ENCODE assay signal across 12 cellular contexts in the genomic region with DNA sequence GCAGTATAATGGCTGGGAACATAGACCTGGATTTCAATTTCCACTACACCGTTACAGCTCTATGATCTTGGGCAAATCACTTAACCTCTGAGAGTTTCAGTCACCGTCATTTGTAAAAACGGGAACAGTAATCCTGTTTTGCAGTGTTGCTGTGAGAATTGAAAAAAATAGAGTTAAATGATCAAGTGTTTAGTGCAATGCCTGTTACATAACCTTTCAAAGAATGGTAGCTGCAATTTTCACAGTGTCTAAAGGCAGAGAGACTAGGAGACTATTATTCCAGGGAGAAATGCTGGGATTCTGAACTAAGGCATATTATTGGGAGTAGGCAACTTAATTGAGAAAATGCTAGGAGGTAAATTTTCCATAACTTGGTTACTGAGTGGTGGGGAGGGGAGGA. TPM values are rescaled to one million over a fixed set of nuclear protein-coding genes. Genes with fewer than 3 reads are reported as not detected.
DNase-seq lines count a peak whose midpoint lies in the region; ATAC-seq and TF ChIP-seq lines count a peak whose summit lies in the region.
"Had no signal": no experiment of that assay in that cellular context is flagged by ENCODE, and none has a peak within 500 bp of the region (broad histone marks: within the 10 kb centered on the region; RNA-seq: fewer than 3 reads in every experiment).

No MANE protein-coding gene starts in this region.

- H3K27ac Mint-ChIP-seq in CD14-positive monocyte: peak overlapping the region in 5 of 7 donors; percentile 13 to 77 (median 56)
- H3K27ac Mint-ChIP-seq in activated CD8-positive, alpha-beta T cell treated with anti-CD3 and anti-CD28 coated beads, Interleukin-2, amount 10 ng/mL, durations not matched to agents 7 days and 5 days: no peak overlapping the region

- H3K36me3 Mint-ChIP-seq in CD14-positive monocyte: peaks cover 7 to 18% of the 10 kb centered on the region in 2 donors
- peaks cover 26% of the 10 kb centered on the region for H3K36me3 Mint-ChIP-seq in activated CD8-positive, alpha-beta T cell treated with anti-CD3 and anti-CD28 coated beads, Interleukin-2, amount 10 ng/mL, durations not matched to agents 7 days and 5 days (ENCODE audit: low read depth)

- H3K36me3 ChIP-seq in right lobe of liver (no peaks in the 10 kb centered on the region), adrenal gland (replicated peaks in 1 of 2) (no peaks in the 10 kb centered on the region)
- H3K36me3 ChIP-seq: esophagus squamous epithelium had no signal

- H3K27me3 Mint-ChIP-seq in CD14-positive monocyte (ENCODE audit: low read depth in 3 of 3): peaks cover 0 to 1% (median 0%) of the 10 kb centered on the region in 3 donors
- no peaks in the 10 kb centered on the region for H3K27me3 Mint-ChIP-seq in activated CD8-positive, alpha-beta T cell treated with anti-CD3 and anti-CD28 coated beads, Interleukin-2, amount 10 ng/mL, durations not matched to agents 7 days and 5 days (ENCODE audit: low read depth)

- CTCF ChIA-PET in activated CD8-positive, alpha-beta T cell treated with anti-CD3 and anti-CD28 coated beads, Interleukin-2, amount 10 ng/mL, durations not matched to agents 7 days and 5 days (lab: Charles Lee): interaction anchor here (1.6 to 5.9 kb wide), 5 partner anchors 21 to 230 kb away, joined by 4 to 42 read pairs (median 11); no protein-coding TSS in a partner anchor

- peak overlapping the region; percentile 99; the same call in 1 of the 2 replicates for H3K4me3 ChIP-seq in GM12864 (ENCODE audit: low read depth, low read length)
- H3K4me3 ChIP-seq in right lobe of liver: peak overlapping the region in 1 of 3 donors; percentile 17
- H3K4me3 ChIP-seq in adrenal gland: no peak overlapping the region

- WGBS in right lobe of liver (ENCODE audit: insufficient coverage, low coverage, low lambda C conversion rate, missing lambda C conversion rate): 16% methylated on average over 3 of the region's 3 CpGs
- 80 to 87% (median 83%) methylated on average over 3 of the region's 3 CpGs for WGBS in adrenal gland, 4 donors

- H3K4me1 Mint-ChIP-seq in CD14-positive monocyte: peaks cover 78% of the 10 kb centered on the region
- H3K4me1 Mint-ChIP-seq in activated CD8-positive, alpha-beta T cell treated with anti-CD3 and anti-CD28 coated beads, Interleukin-2, amount 10 ng/mL, durations not matched to agents 7 days and 5 days (ENCODE audit: low read depth): peaks cover 71% of the 10 kb centered on the region

- no peak for ATAC-seq in activated CD8-positive, alpha-beta T cell treated with anti-CD3 and anti-CD28 coated beads, Interleukin-2, amount 10 ng/mL, durations not matched to agents 7 days and 5 days
- ATAC-seq in right lobe of liver: no peak
- ATAC-seq in GM21786 (IDR thresholded peaks at IDR 0.05; ENCODE audit: unreplicated experiment): no peak
- ATAC-seq in GM18861 (IDR thresholded peaks at IDR 0.05; ENCODE audit: unreplicated experiment): no peak

- TF ChIP-seq POLR2A in right lobe of liver (IDR thresholded peaks at IDR 0.05) (no peak), adrenal gland (IDR thresholded peaks at IDR 0.05) (no peak)

- POLR2A ChIA-PET in activated CD8-positive, alpha-beta T cell treated with anti-CD3 and anti-CD28 coated beads, Interleukin-2, amount 10 ng/mL, durations not matched to agents 7 days and 5 days (lab: Charles Lee): interaction anchor here (1.7 kb wide), 1 partner anchor 11 kb away, joined by 5 read pairs; no protein-coding TSS in a partner anchor

- H3K27me3 ChIP-seq in right lobe of liver (no peaks in the 10 kb centered on the region), adrenal gland (no peaks in the 10 kb centered on the region)
- H3K27me3 ChIP-seq: esophagus squamous epithelium had no signal

- H3K9me3 ChIP-seq in right lobe of liver: no peaks in the 10 kb centered on the region
- no peaks in the 10 kb centered on the region for H3K9me3 ChIP-seq in adrenal gland (replicated peaks in 1 of 3)
- H3K9me3 ChIP-seq: esophagus squamous epithelium had no signal

- intact Hi-C loops in CD14-positive monocyte (cut with micrococcal nuclease) (loop anchor here (10.0 kb wide), 2 partner anchors 130 to 220 kb away; a partner anchor contains a TSS), right lobe of liver (cut with DNase I) (no loop called here), adrenal gland (cut with DNase I) (no loop called here), posterior cingulate gyrus (cut with DNase I) (no loop called here)

- peaks cover 0 to 63% (median 20%) of the 10 kb centered on the region in 4 donors for H3K4me1 ChIP-seq in right lobe of liver
- H3K4me1 ChIP-seq in adrenal gland (replicated peaks in 1 of 2): peaks cover 6 to 63% of the 10 kb centered on the region in 2 donors

- H3K27ac ChIP-seq in right lobe of liver: peak overlapping the region in 2 of 3 donors; percentile 17 to 21
- no peak overlapping the region for H3K27ac ChIP-seq in adrenal gland
- H3K27ac ChIP-seq: esophagus squamous epithelium had no signal

- DNase-seq in CD14-positive monocyte (ENCODE audit: low spot score) (no peak), GM12864 (ENCODE audit: low read depth) (no peak), right lobe of liver (no peak), adrenal gland (no peak), posterior cingulate gyrus (no peak)
- no peak for DNase-seq in activated CD8-positive, alpha-beta T cell treated with anti-CD3 and anti-CD28 coated beads, Interleukin-2, amount 10 ng/mL, durations not matched to agents 7 days and 5 days
- DNase-seq: central memory CD4-positive, alpha-beta T cell; esophagus squamous epithelium; NCI-H1048; NCI-H510A had no signal

- TF ChIP-seq CTCF in CD14-positive monocyte (IDR thresholded peaks at IDR 0.05) (no peak), GM12864 (IDR thresholded peaks at IDR 0.05; ENCODE audit: low read depth, low read length, missing control alignments) (no peak), right lobe of liver (IDR thresholded peaks at IDR 0.05) (no peak), adrenal gland (IDR thresholded peaks at IDR 0.05) (no peak)

- no peaks in the 10 kb centered on the region for H3K9me3 Mint-ChIP-seq in CD14-positive monocyte
- H3K9me3 Mint-ChIP-seq in activated CD8-positive, alpha-beta T cell treated with anti-CD3 and anti-CD28 coated beads, Interleukin-2, amount 10 ng/mL, durations not matched to agents 7 days and 5 days (ENCODE audit: insufficient read depth): no peaks in the 10 kb centered on the region

- H3K4me3 Mint-ChIP-seq in CD14-positive monocyte: peak overlapping the region in 1 of 2 donors; percentile 47
- peak overlapping the region; percentile 2 for H3K4me3 Mint-ChIP-seq in activated CD8-positive, alpha-beta T cell treated with anti-CD3 and anti-CD28 coated beads, Interleukin-2, amount 10 ng/mL, durations not matched to agents 7 days and 5 days

RNA-seq across cellular contexts. Expression of a gene that starts 2.0 kb away (rescaled TPM):
- polyA plus RNA-seq in CD14-positive monocyte (10 to 100 TPM; 16.7 to 26.9 TPM), adrenal gland (10 to 100 TPM in 1 of 3 donors, 1 to 10 TPM in 2; 3.8 to 29.4 (median 6.1) TPM)
- 10 to 100 TPM; 65.9 to 67.9 TPM for total RNA-seq in activated CD8-positive, alpha-beta T cell treated with anti-CD3 and anti-CD28 coated beads, Interleukin-2, amount 10 ng/mL, durations not matched to agents 7 days and 5 days
- total RNA-seq in right lobe of liver (10 to 100 TPM; 21.7 to 31.8 (median 26.8) TPM), adrenal gland (10 to 100 TPM; 24.6 to 43.1 (median 34.0) TPM)

Comparison
In these comparisons a context has a peak if more than half of its experiments do, and no peak if none do; other contexts are left out.
1. H3K27ac ChIP-seq: peak in right lobe of liver (2 of 3); none in adrenal gland (0 of 5).
2. intact Hi-C loops: an anchor here in CD14-positive monocyte (10.0 kb wide); none called in right lobe of liver, adrenal gland and posterior cingulate gyrus.